1 cellular context compared by ENCODE assay signal in genomic region chr15:88896339-88897033, GRCh38.
TF ChIP-seq lines count a peak whose summit lies in the region.

No MANE protein-coding gene starts in this region.

TF ChIP-seq in A549, 52 proteins besides CTCF, POLR2A, EP300 and RAD21 (continued from another document):
- no peak for TF ChIP-seq CHD4 (IDR thresholded peaks at IDR 0.05; ENCODE audit: borderline replicate concordance)
- TF ChIP-seq MAFK (IDR thresholded peaks at IDR 0.05; ENCODE audit: partially characterized antibody): no peak
- TF ChIP-seq SMC3 (IDR thresholded peaks at IDR 0.05): no peak
- TF ChIP-seq KDM5A (IDR thresholded peaks at IDR 0.05): no peak
- TF ChIP-seq EHMT2 (IDR thresholded peaks at IDR 0.05; ENCODE audit: low read depth): no peak
- TF ChIP-seq NR3C1 (IDR thresholded peaks at IDR 0.05): no peak
- no peak for TF ChIP-seq JUNB (IDR thresholded peaks at IDR 0.05)
- no peak for TF ChIP-seq CBX8 (IDR thresholded peaks at IDR 0.05)
- TF ChIP-seq, protein P1, sequence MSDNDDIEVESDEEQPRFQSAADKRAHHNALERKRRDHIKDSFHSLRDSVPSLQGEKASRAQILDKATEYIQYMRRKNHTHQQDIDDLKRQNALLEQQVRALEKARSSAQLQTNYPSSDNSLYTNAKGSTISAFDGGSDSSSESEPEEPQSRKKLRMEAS (IDR thresholded peaks at IDR 0.05): no peak
- TF ChIP-seq ZSCAN20 (CRISPR knock-in tag; IDR thresholded peaks at IDR 0.05): no peak
- TF ChIP-seq ATOH8 (CRISPR knock-in tag; IDR thresholded peaks at IDR 0.05; ENCODE audit: low read depth): no peak
- no peak for TF ChIP-seq CHD2 (IDR thresholded peaks at IDR 0.05; ENCODE audit: low read length, partially characterized antibody)
- TF ChIP-seq RNF2 (IDR thresholded peaks at IDR 0.05; ENCODE audit: borderline replicate concordance, low read depth): no peak
- TF ChIP-seq, protein P2, sequence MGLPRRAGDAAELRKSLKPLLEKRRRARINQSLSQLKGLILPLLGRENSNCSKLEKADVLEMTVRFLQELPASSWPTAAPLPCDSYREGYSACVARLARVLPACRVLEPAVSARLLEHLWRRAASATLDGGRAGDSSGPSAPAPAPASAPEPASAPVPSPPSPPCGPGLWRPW (IDR thresholded peaks at IDR 0.05): no peak
